In genomic region chr10:132714096-132714721, GRCh38 we compare ENCODE assay signal across 14 cellular contexts.
DNase-seq lines count a peak whose midpoint lies in the region; ATAC-seq and TF ChIP-seq lines count a peak whose summit lies in the region.
"Had no signal": no experiment of that assay in that cellular context is flagged by ENCODE, and none has a peak within 500 bp of the region (broad histone marks: within the 10 kb centered on the region; RNA-seq: fewer than 3 reads in every experiment).

No MANE protein-coding gene starts in this region.

- H3K4me1 ChIP-seq in heart left ventricle (peaks cover 0 to 3% (median 0%) of the 10 kb centered on the region in 12 donors), tibial nerve (peaks cover 0 to 60% (median 21%) of the 10 kb centered on the region in 4 donors)
- H3K4me1 ChIP-seq: tibial artery had no signal

- H3K27me3 Mint-ChIP-seq in activated naive CD4-positive, alpha-beta T cell treated with anti-CD3 and anti-CD28 coated beads, Interleukin-2, amount 10 ng/mL, durations not matched to agents 7 days and 5 days, result no peaks in the 10 kb centered on the region
- no peaks in the 10 kb centered on the region for H3K27me3 Mint-ChIP-seq in stimulated activated naive CD8-positive, alpha-beta T cell treated with anti-CD3 and anti-CD28 coated beads, Interleukin-15, amount 100 ng/mL, for 72 hours
- H3K27me3 Mint-ChIP-seq: activated naive CD4-positive, alpha-beta T cell treated with anti-CD3 and anti-CD28 coated beads, Interleukin-2, amount 50 U/mL, for 24 hours had no signal

- peaks cover 9% of the 10 kb centered on the region for H3K36me3 Mint-ChIP-seq in activated naive CD4-positive, alpha-beta T cell treated with anti-CD3 and anti-CD28 coated beads, Interleukin-2, amount 10 ng/mL, durations not matched to agents 7 days and 5 days

- DNase-seq in activated naive CD4-positive, alpha-beta T cell treated with anti-CD3 and anti-CD28 coated beads, Interleukin-2, amount 10 ng/mL, durations not matched to agents 7 days and 5 days, result peak; percentile 5
- no peak for DNase-seq in activated naive CD4-positive, alpha-beta T cell (lab: John Stamatoyannopoulos, UW)
- DNase-seq in heart left ventricle, result peak in 4 of 5 donors; percentile 27 to 59 (median 56)
- DNase-seq in middle frontal gyrus (ENCODE audit: extremely low spot score, low spot score), result peak; percentile 72
- DNase-seq in tibial nerve (ENCODE audit: low spot score in 2 of 2), result peak in 1 of 2 donors; percentile 49
- no peak for DNase-seq in stimulated activated naive CD8-positive, alpha-beta T cell treated with anti-CD3 and anti-CD28 coated beads, Interleukin-15, amount 100 ng/mL, for 72 hours
- DNase-seq: 8988T; activated CD8-positive, alpha-beta memory T cell treated with anti-CD3 and anti-CD28 coated beads for 24 hours; effector memory CD4-positive, alpha-beta T cell had no signal

- H3K9me3 ChIP-seq in heart left ventricle (no peaks in the 10 kb centered on the region), tibial nerve (no peaks in the 10 kb centered on the region)
- H3K9me3 ChIP-seq: gastroesophageal sphincter, tibial artery had no signal

- no peak overlapping the region for H3K4me3 Mint-ChIP-seq in activated naive CD4-positive, alpha-beta T cell treated with anti-CD3 and anti-CD28 coated beads, Interleukin-2, amount 10 ng/mL, durations not matched to agents 7 days and 5 days
- H3K4me3 Mint-ChIP-seq in stimulated activated naive CD8-positive, alpha-beta T cell treated with anti-CD3 and anti-CD28 coated beads, Interleukin-15, amount 100 ng/mL, for 72 hours, result peak overlapping the region in 1 of 2 donors; percentile 37
- H3K4me3 Mint-ChIP-seq: activated naive CD4-positive, alpha-beta T cell treated with anti-CD3 and anti-CD28 coated beads, Interleukin-2, amount 50 U/mL, for 24 hours had no signal

- H3K4me1 Mint-ChIP-seq in activated naive CD4-positive, alpha-beta T cell treated with anti-CD3 and anti-CD28 coated beads, Interleukin-2, amount 10 ng/mL, durations not matched to agents 7 days and 5 days, result no peaks in the 10 kb centered on the region
- no peaks in the 10 kb centered on the region for H3K4me1 Mint-ChIP-seq in stimulated activated naive CD8-positive, alpha-beta T cell treated with anti-CD3 and anti-CD28 coated beads, Interleukin-15, amount 100 ng/mL, for 72 hours
- H3K4me1 Mint-ChIP-seq: activated naive CD4-positive, alpha-beta T cell treated with anti-CD3 and anti-CD28 coated beads, Interleukin-2, amount 50 U/mL, for 24 hours had no signal

- TF ChIP-seq CTCF in heart left ventricle (IDR thresholded peaks at IDR 0.05) (no peak), tibial nerve (IDR thresholded peaks at IDR 0.05) (no peak)

- H3K27me3 ChIP-seq in heart left ventricle, result no peaks in the 10 kb centered on the region
- H3K27me3 ChIP-seq in tibial nerve, result no peaks in the 10 kb centered on the region
- H3K27me3 ChIP-seq: gastroesophageal sphincter, tibial artery had no signal

- H3K36me3 ChIP-seq in heart left ventricle, result peaks cover 0 to 45% (median 16%) of the 10 kb centered on the region in 9 donors
- peaks cover 0 to 34% (median 0%) of the 10 kb centered on the region in 3 donors for H3K36me3 ChIP-seq in tibial nerve

- H3K27ac Mint-ChIP-seq in activated naive CD4-positive, alpha-beta T cell treated with anti-CD3 and anti-CD28 coated beads, Interleukin-2, amount 10 ng/mL, durations not matched to agents 7 days and 5 days, result no peak overlapping the region
- no peak overlapping the region for H3K27ac Mint-ChIP-seq in stimulated activated naive CD8-positive, alpha-beta T cell treated with anti-CD3 and anti-CD28 coated beads, Interleukin-15, amount 100 ng/mL, for 72 hours
- H3K27ac Mint-ChIP-seq: activated naive CD4-positive, alpha-beta T cell treated with anti-CD3 and anti-CD28 coated beads, Interleukin-2, amount 50 U/mL, for 24 hours had no signal

- intact Hi-C loops in heart left ventricle (cut with DNase I), result no loop called here

- H3K9me3 Mint-ChIP-seq in activated naive CD4-positive, alpha-beta T cell treated with anti-CD3 and anti-CD28 coated beads, Interleukin-2, amount 10 ng/mL, durations not matched to agents 7 days and 5 days, result peaks cover 1% of the 10 kb centered on the region
- H3K9me3 Mint-ChIP-seq in stimulated activated naive CD8-positive, alpha-beta T cell treated with anti-CD3 and anti-CD28 coated beads, Interleukin-15, amount 100 ng/mL, for 72 hours, result peaks cover 0 to 9% of the 10 kb centered on the region in 2 donors
- H3K9me3 Mint-ChIP-seq: activated naive CD4-positive, alpha-beta T cell treated with anti-CD3 and anti-CD28 coated beads, Interleukin-2, amount 50 U/mL, for 24 hours had no signal

- H3K4me3 ChIP-seq in heart left ventricle (peak overlapping the region in 1 of 12 donors; percentile 9), tibial nerve (peak overlapping the region in 1 of 4 donors; percentile 6)
- H3K4me3 ChIP-seq: gastroesophageal sphincter, tibial artery had no signal

- ATAC-seq in heart left ventricle (peak in 3 of 4 donors; percentile 48 to 73 (median 55)), GM18517 (IDR thresholded peaks at IDR 0.05; ENCODE audit: unreplicated experiment) (no peak), HG03097 (IDR thresholded peaks at IDR 0.05; ENCODE audit: low FRiP score, unreplicated experiment) (no peak)
- ATAC-seq in stimulated activated naive CD8-positive, alpha-beta T cell treated with anti-CD3 and anti-CD28 coated beads, Interleukin-15, amount 100 ng/mL, for 72 hours, result no peak
- ATAC-seq: gastroesophageal sphincter had no signal

- peak overlapping the region in 3 of 12 donors; percentile 41 to 58 (median 43) for H3K27ac ChIP-seq in heart left ventricle
- peak overlapping the region; percentile 47 to 94 (median 79) for H3K27ac ChIP-seq in tibial nerve
- H3K27ac ChIP-seq: tibial artery had no signal

- WGBS in heart left ventricle, 4 donors, result 70 to 73% (median 72%) methylated on average over 39 to 44 of the region's 44 CpGs
- WGBS in tibial nerve, 2 donors, result 47 to 48% methylated on average over 24 to 41 of the region's 44 CpGs

- CTCF ChIA-PET in activated naive CD4-positive, alpha-beta T cell treated with anti-CD3 and anti-CD28 coated beads, Interleukin-2, amount 10 ng/mL, durations not matched to agents 7 days and 5 days (lab: Charles Lee), result no interaction called here

- peak; percentile 40 to 95 for TF ChIP-seq EP300 in tibial nerve (IDR thresholded peaks at IDR 0.05)

- TF ChIP-seq POLR2A in heart left ventricle (IDR thresholded peaks at IDR 0.05) (no peak), tibial nerve (IDR thresholded peaks at IDR 0.05) (no peak)

Comparison
In these comparisons a context has a peak if more than half of its experiments do, and no peak if none do; other contexts are left out.
1. DNase-seq: peak in activated naive CD4-positive, alpha-beta T cell treated with anti-CD3 and anti-CD28 coated beads, Interleukin-2, amount 10 ng/mL, durations not matched to agents 7 days and 5 days (single experiment), heart left ventricle (4 of 5) and middle frontal gyrus (single experiment); none in activated naive CD4-positive, alpha-beta T cell (0 of 4) and stimulated activated naive CD8-positive, alpha-beta T cell treated with anti-CD3 and anti-CD28 coated beads, Interleukin-15, amount 100 ng/mL, for 72 hours (0 of 2).
2. ATAC-seq: peak in heart left ventricle (3 of 4); none in GM18517 (single experiment), stimulated activated naive CD8-positive, alpha-beta T cell treated with anti-CD3 and anti-CD28 coated beads, Interleukin-15, amount 100 ng/mL, for 72 hours (single experiment) and HG03097 (single experiment).